ENCODE assay signal across 8 cellular contexts in the genomic region with DNA sequence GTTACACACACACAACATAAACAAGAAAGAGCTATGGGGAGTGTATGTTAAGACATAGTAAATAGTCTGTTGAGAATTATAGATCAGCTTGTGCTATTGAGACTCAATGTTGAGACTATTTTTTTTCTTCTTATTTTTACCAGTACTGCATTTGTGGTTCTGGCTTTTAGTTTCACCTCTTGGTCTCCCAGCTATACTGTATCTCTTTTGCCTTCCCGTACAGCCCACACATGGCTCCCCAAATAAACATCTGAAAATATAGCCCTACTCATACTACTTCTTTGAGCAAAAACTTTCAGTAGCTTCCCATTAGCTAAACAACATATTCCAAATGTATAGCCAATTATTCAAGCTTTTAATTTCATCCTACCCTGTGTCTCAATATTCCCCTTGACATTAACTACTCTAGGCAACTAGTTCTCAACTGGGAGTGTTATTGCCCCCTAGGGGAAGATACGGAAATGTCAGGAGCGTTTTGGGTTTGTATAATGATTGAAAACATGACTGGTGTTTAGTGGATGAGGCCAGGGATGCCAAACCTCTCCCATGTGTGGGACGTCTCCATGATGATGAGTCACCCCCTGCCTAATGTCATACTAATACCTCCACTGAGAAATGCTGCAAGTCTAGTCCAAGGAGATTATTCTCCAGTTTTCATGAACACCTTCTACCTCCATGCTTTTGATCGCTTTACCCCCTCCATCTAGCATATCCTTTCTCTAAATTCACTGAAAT. TPM values are rescaled to one million over a fixed set of nuclear protein-coding genes. Genes with fewer than 3 reads are reported as not detected.
DNase-seq lines count a peak whose midpoint lies in the region; ATAC-seq lines count a peak whose summit lies in the region.

No MANE protein-coding gene starts in this region.

- no peaks in the 10 kb centered on the region for H3K4me1 ChIP-seq in SJSA1 (replicated peaks)

- no peak overlapping the region for H3K4me3 ChIP-seq in SJSA1

- H3K27ac ChIP-seq in SJSA1 = no peak overlapping the region

- H3K36me3 ChIP-seq in SJSA1 = no peaks in the 10 kb centered on the region

- H3K27me3 ChIP-seq in SJSA1 (replicated peaks) = no peaks in the 10 kb centered on the region

- intact Hi-C loops in activated naive CD4-positive, alpha-beta T cell treated with anti-CD3 and anti-CD28 coated beads for 36 hours (cut with micrococcal nuclease) = loop anchor here (1.0 to 5.0 kb wide), 2 partner anchors 323 to 591 kb away; no protein-coding TSS in a partner anchor

- H3K9me3 ChIP-seq in SJSA1 (replicated peaks) = no peaks in the 10 kb centered on the region

- no peaks in the 10 kb centered on the region for H3K9me3 Mint-ChIP-seq in activated naive CD4-positive, alpha-beta T cell treated with anti-CD3 and anti-CD28 coated beads for 36 hours

- CTCF ChIA-PET in activated naive CD4-positive, alpha-beta T cell treated with anti-CD3 and anti-CD28 coated beads for 36 hours (lab: Charles Lee) = interaction anchor here (0.7 to 2.2 kb wide), 4 partner anchors 13 to 1257 kb away, joined by 3 to 10 read pairs (median 3); no protein-coding TSS in a partner anchor

- H3K4me1 Mint-ChIP-seq in activated naive CD4-positive, alpha-beta T cell treated with anti-CD3 and anti-CD28 coated beads for 36 hours (ENCODE audit: low read depth) = no peaks in the 10 kb centered on the region

- H3K27ac Mint-ChIP-seq in activated naive CD4-positive, alpha-beta T cell treated with anti-CD3 and anti-CD28 coated beads for 36 hours = no peak overlapping the region

- no peaks in the 10 kb centered on the region for H3K36me3 Mint-ChIP-seq in activated naive CD4-positive, alpha-beta T cell treated with anti-CD3 and anti-CD28 coated beads for 36 hours (ENCODE audit: low read depth)

- no peak overlapping the region for H3K4me3 Mint-ChIP-seq in activated naive CD4-positive, alpha-beta T cell treated with anti-CD3 and anti-CD28 coated beads for 36 hours

- H3K27me3 Mint-ChIP-seq in activated naive CD4-positive, alpha-beta T cell treated with anti-CD3 and anti-CD28 coated beads for 36 hours (ENCODE audit: low read depth) = peaks cover 2% of the 10 kb centered on the region

- peak; percentile 81 for ATAC-seq in GM21529 (IDR thresholded peaks at IDR 0.05; ENCODE audit: unreplicated experiment)

- peak; percentile 23 for DNase-seq in activated naive CD4-positive, alpha-beta T cell treated with anti-CD3 and anti-CD28 coated beads for 36 hours
- no peak for DNase-seq in activated naive CD4-positive, alpha-beta T cell (lab: John Stamatoyannopoulos, UW)
- DNase-seq in HS-5 (ENCODE audit: low read depth) (peak; percentile 39), SJSA1 (ENCODE audit: low read depth in 1 of 2, low spot score in 2 of 2) (peak; percentile 33 to 52), fibroblast of peridontal ligament (ENCODE audit: extremely low read depth) (peak; percentile 84), pons (ENCODE audit: low spot score) (peak; percentile 59)
- no peak for DNase-seq in activated CD8-positive, alpha-beta memory T cell treated with anti-CD3 and anti-CD28 coated beads, Interleukin-2, amount 50 U/mL, for 48 hours

RNA-seq across cellular contexts. Expression of a gene that starts 6.8 kb away (rescaled TPM):
- not detected for total RNA-seq in activated naive CD4-positive, alpha-beta T cell treated with anti-CD3 and anti-CD28 coated beads for 36 hours
- not detected in 2 replicates for total RNA-seq in SJSA1 (2014; rRNA removed; shearing (Covaris generic))

RNA-seq across cellular contexts. Expression of a gene that starts 53.9 kb away (rescaled TPM):
- 10 to 100 TPM; 18.3 to 20.7 TPM for total RNA-seq in activated naive CD4-positive, alpha-beta T cell treated with anti-CD3 and anti-CD28 coated beads for 36 hours
- total RNA-seq in SJSA1 (2014; rRNA removed; shearing (Covaris generic)) = 49.5 and 75.1 TPM in 2 replicates

Comparison
In these comparisons a context has a peak if more than half of its experiments do, and no peak if none do; other contexts are left out.
1. DNase-seq: peak in activated naive CD4-positive, alpha-beta T cell treated with anti-CD3 and anti-CD28 coated beads for 36 hours (single experiment), HS-5 (single experiment), SJSA1 (2 of 2), fibroblast of peridontal ligament (single experiment) and pons (single experiment); none in activated naive CD4-positive, alpha-beta T cell (0 of 4) and activated CD8-positive, alpha-beta memory T cell treated with anti-CD3 and anti-CD28 coated beads, Interleukin-2, amount 50 U/mL, for 48 hours (single experiment).